ENCODE assay signal across 22 cellular contexts in genomic region chr14:77109656-77110055, GRCh38. TPM values are rescaled to one million over a fixed set of nuclear protein-coding genes. Genes with fewer than 3 reads are reported as not detected.
A peak's percentile ranks its signal among the peaks of the same experiment; 100 is the strongest.
DNase-seq lines count a peak whose midpoint lies in the region; TF ChIP-seq lines count a peak whose summit lies in the region.
"Had no signal": no experiment of that assay in that cellular context is flagged by ENCODE, and none has a peak within 500 bp of the region (broad histone marks: within the 10 kb centered on the region; RNA-seq: fewer than 3 reads in every experiment).

No MANE protein-coding gene starts in this region.

- no peak for TF ChIP-seq EP300 in stomach (IDR thresholded peaks at IDR 0.05)

- peak overlapping the region in 2 of 8 donors; percentile 32 to 75 for H3K27ac Mint-ChIP-seq in CD8-positive, alpha-beta memory T cell

- CTCF ChIA-PET in CD8-positive, alpha-beta memory T cell (lab: Charles Lee) = interaction anchor here (0.8 to 2.0 kb wide), 7 partner anchors 9 to 40 kb away, joined by 3 to 19 read pairs (median 4); no protein-coding TSS in a partner anchor

- no peak for TF ChIP-seq CTCF in stomach (IDR thresholded peaks at IDR 0.05)

- H3K9me3 ChIP-seq in stomach = no peaks in the 10 kb centered on the region
- H3K9me3 ChIP-seq in effector memory CD4-positive, alpha-beta T cell (ENCODE audit: control insufficient read depth, low read length) = no peaks in the 10 kb centered on the region
- H3K9me3 ChIP-seq in CD8-positive, alpha-beta memory T cell (ENCODE audit: low read length) = no peaks in the 10 kb centered on the region
- H3K9me3 ChIP-seq: heart left ventricle, SJCRH30, upper lobe of right lung had no signal

- H3K4me1 ChIP-seq in stomach = peaks cover 16 to 69% (median 47%) of the 10 kb centered on the region in 4 donors
- no peaks in the 10 kb centered on the region for H3K4me1 ChIP-seq in effector memory CD4-positive, alpha-beta T cell (ENCODE audit: control insufficient read depth, insufficient read depth, low read length, poor library complexity, severe bottlenecking)
- H3K4me1 ChIP-seq in CD8-positive, alpha-beta memory T cell (ENCODE audit: insufficient read depth, low read length) = no peaks in the 10 kb centered on the region

- no peaks in the 10 kb centered on the region for H3K27me3 Mint-ChIP-seq in CD8-positive, alpha-beta memory T cell

- H3K27ac ChIP-seq in caudate nucleus (ENCODE audit: low read depth, low read length) (peak overlapping the region; percentile 50), stomach (peak overlapping the region in 3 of 5 donors; percentile 25 to 81 (median 54))
- H3K27ac ChIP-seq in effector memory CD4-positive, alpha-beta T cell (ENCODE audit: insufficient read depth, low read length, poor library complexity, severe bottlenecking) = no peak overlapping the region
- no peak overlapping the region for H3K27ac ChIP-seq in CD8-positive, alpha-beta memory T cell (ENCODE audit: low read depth, low read length)
- H3K27ac ChIP-seq: brain microvascular endothelial cell, SJCRH30 had no signal

- H3K36me3 Mint-ChIP-seq in CD8-positive, alpha-beta memory T cell = peaks cover 0 to 77% (median 18%) of the 10 kb centered on the region in 3 donors

- H3K4me3 ChIP-seq in stomach = no peak overlapping the region
- no peak overlapping the region for H3K4me3 ChIP-seq in effector memory CD4-positive, alpha-beta T cell (ENCODE audit: insufficient read depth, low read depth, low read length, poor library complexity, severe bottlenecking)
- H3K4me3 ChIP-seq in CD8-positive, alpha-beta memory T cell (ENCODE audit: low read length) = no peak overlapping the region
- H3K4me3 ChIP-seq: heart left ventricle, SJCRH30, upper lobe of right lung had no signal

- POLR2A ChIA-PET in CD8-positive, alpha-beta memory T cell (lab: Charles Lee) = no interaction called here

- in situ Hi-C loops in G401 (cut with HindIII; ENCODE audit: low sequenced_read_pairs) = no loop called here

- H3K36me3 ChIP-seq in stomach = peaks cover 32 to 87% (median 85%) of the 10 kb centered on the region in 4 donors
- H3K36me3 ChIP-seq in effector memory CD4-positive, alpha-beta T cell (ENCODE audit: control insufficient read depth, insufficient read depth, low read length) = peaks cover 36% of the 10 kb centered on the region
- peaks cover 22% of the 10 kb centered on the region for H3K36me3 ChIP-seq in CD8-positive, alpha-beta memory T cell (ENCODE audit: insufficient read depth, low read length)

- DNase-seq in G401 (ENCODE audit: low spot score) (peak; percentile 97), caudate nucleus (lab: John Stamatoyannopoulos, UW) (peak in 1 of 61 donors; percentile 91), inferior parietal cortex (ENCODE audit: extremely low spot score) (peak; percentile 17), stomach (no peak), NCI-H345 (lab: John Stamatoyannopoulos, UW) (no peak), kidney tubule cell (ENCODE audit: low spot score) (no peak)
- DNase-seq in effector memory CD4-positive, alpha-beta T cell = no peak
- DNase-seq in CD8-positive, alpha-beta memory T cell = no peak
- DNase-seq: activated CD4-positive, CD25-positive, alpha-beta regulatory T cell treated with anti-CD3 and anti-CD28 coated beads, Interleukin-2, amount 50 U/mL, for 72 hours; brain microvascular endothelial cell; H7; heart left ventricle; islet precursor cell; MV-4-11; NCI-H2081 treated with DMSO at 0.1 percent for 48 hours; NCI-H748 treated with DMSO at 0.1 percent for 48 hours; SJCRH30; stimulated activated CD4-positive, alpha-beta T cell treated with anti-CD3 and anti-CD28 coated beads, Interleukin-12 subunit alpha, Interleukin-12 subunit beta, amount 100 ng/mL, for 4 hours; upper lobe of right lung had no signal

- H3K4me1 Mint-ChIP-seq in CD8-positive, alpha-beta memory T cell = peaks cover 0 to 7% (median 0%) of the 10 kb centered on the region in 3 donors

- H3K27me3 ChIP-seq in stomach = no peaks in the 10 kb centered on the region
- no peaks in the 10 kb centered on the region for H3K27me3 ChIP-seq in effector memory CD4-positive, alpha-beta T cell (replicated peaks; ENCODE audit: control insufficient read depth, insufficient read depth, low read length, poor library complexity, severe bottlenecking)
- no peaks in the 10 kb centered on the region for H3K27me3 ChIP-seq in CD8-positive, alpha-beta memory T cell (ENCODE audit: insufficient read depth, low read length, poor library complexity, severe bottlenecking)
- H3K27me3 ChIP-seq: brain microvascular endothelial cell, heart left ventricle, SJCRH30, upper lobe of right lung had no signal

- no peaks in the 10 kb centered on the region for H3K9me3 Mint-ChIP-seq in CD8-positive, alpha-beta memory T cell

- H3K4me3 Mint-ChIP-seq in CD8-positive, alpha-beta memory T cell = no peak overlapping the region

- WGBS in stomach, 5 donors = 53 to 68% (median 67%) methylated on average over 3 to 6 of the region's 6 CpGs

- intact Hi-C loops in stomach (cut with DNase I; ENCODE audit: low total_unique reads) = no loop called here

- TF ChIP-seq POLR2A in stomach (IDR thresholded peaks at IDR 0.05) = no peak

RNA-seq across cellular contexts. Expression of gene CIPC, which starts 11.6 kb away (rescaled TPM):
- total RNA-seq in G401 (2014; rRNA removed; shearing (Covaris generic)) = 30.5 and 32.2 TPM in 2 replicates
- total RNA-seq in stomach = 10 to 100 TPM; 12.7 to 81.1 (median 32.2) TPM
- 10 to 100 TPM in 1 of 3 donors, 1 to 10 TPM in 2; 6.0 to 10.6 (median 6.1) TPM for polyA plus RNA-seq in stomach
- total RNA-seq in CD8-positive, alpha-beta memory T cell = 10 to 100 TPM; 10.5 to 12.7 TPM
- 6.2 TPM for polyA plus RNA-seq in CD8-positive, alpha-beta memory T cell

RNA-seq across cellular contexts. Expression of gene ZDHHC22, which starts 31.9 kb away (rescaled TPM):
- total RNA-seq in G401 (2014; rRNA removed; shearing (Covaris generic)) = 0.25 TPM in 1 of 2 replicates, not detected in the other
- under 1 TPM in 1 of 5 donors, not detected in 4; 0.18 TPM for total RNA-seq in stomach
- polyA plus RNA-seq in stomach = under 1 TPM in 1 of 3 donors, not detected in 2; 0.08 TPM
- not detected for total RNA-seq in CD8-positive, alpha-beta memory T cell
- not detected for polyA plus RNA-seq in CD8-positive, alpha-beta memory T cell
- total RNA-seq: Daoy, fibroblast of lung, renal cortical epithelial cell, upper lobe of right lung had no signal
- polyA plus RNA-seq: fibroblast of lung, heart left ventricle had no signal

Comparison
In these comparisons a context has a peak if more than half of its experiments do, and no peak if none do; other contexts are left out.
1. DNase-seq: peak in G401 (single experiment) and inferior parietal cortex (single experiment); none in stomach (single experiment), NCI-H345 (single experiment), effector memory CD4-positive, alpha-beta T cell (0 of 3), kidney tubule cell (single experiment) and CD8-positive, alpha-beta memory T cell (0 of 5).
2. H3K27ac ChIP-seq: peak in caudate nucleus (single experiment) and stomach (3 of 5); none in effector memory CD4-positive, alpha-beta T cell (single experiment) and CD8-positive, alpha-beta memory T cell (single experiment).